Comparison of ENCODE assay signal across 8 cellular contexts in genomic region chr16:24504467-24505345, GRCh38. TPM values are rescaled to one million over a fixed set of nuclear protein-coding genes. Genes with fewer than 3 reads are reported as not detected.
A peak's percentile ranks its signal among the peaks of the same experiment; 100 is the strongest.
DNase-seq lines count a peak whose midpoint lies in the region; ATAC-seq and TF ChIP-seq lines count a peak whose summit lies in the region.

No MANE protein-coding gene starts in this region.

- H3K27me3 ChIP-seq in GM06990 (replicated peaks; ENCODE audit: control insufficient read depth, insufficient read depth, low read length) (no peaks in the 10 kb centered on the region), neutrophil (peaks cover 28% of the 10 kb centered on the region), thyroid gland (no peaks in the 10 kb centered on the region)

- H3K4me1 ChIP-seq in neutrophil (ENCODE audit: control insufficient read depth in 1 of 2, insufficient read depth in 1 of 2, low read depth in 1 of 2, low read length in 1 of 2) = no peaks in the 10 kb centered on the region
- no peaks in the 10 kb centered on the region for H3K4me1 ChIP-seq in thyroid gland

- intact Hi-C loops in thyroid gland (cut with DNase I) = no loop called here

- no peaks in the 10 kb centered on the region for H3K9me3 Mint-ChIP-seq in activated T-cell treated with anti-CD3 and anti-CD28 coated beads, Interleukin-2, amount 50 U/mL, for 4 hours

- H3K9me3 ChIP-seq in neutrophil = no peaks in the 10 kb centered on the region
- no peaks in the 10 kb centered on the region for H3K9me3 ChIP-seq in thyroid gland

- TF ChIP-seq CTCF in GM06990 (IDR thresholded peaks at IDR 0.05; ENCODE audit: insufficient read depth, low read length, poor library complexity, severe bottlenecking) = peak; percentile 73
- peak; percentile 39 for TF ChIP-seq CTCF in neutrophil (IDR thresholded peaks at IDR 0.05)
- TF ChIP-seq CTCF in thyroid gland (IDR thresholded peaks at IDR 0.05) = peak; percentile 17 to 76 (median 46)

- TF ChIP-seq POLR2A in thyroid gland (IDR thresholded peaks at IDR 0.05) = no peak

- 42 to 44% methylated on average over 18 of the region's 18 CpGs for WGBS in thyroid gland, 2 donors

- DNase-seq in GM06990 (ENCODE audit: extremely low read depth, insufficient read length) (peak; percentile 40), HS-27A (ENCODE audit: low read depth) (peak; percentile 23), OCI-M2 (lab: John Stamatoyannopoulos, UW; ENCODE audit: unreplicated experiment) (peak; percentile 4), fibroblast of peridontal ligament (ENCODE audit: extremely low read depth) (peak; percentile 76), thyroid gland (peak; percentile 27 to 32)
- DNase-seq in activated T-cell treated with anti-CD3 and anti-CD28 coated beads, Interleukin-2, amount 50 U/mL, for 4 hours = peak; percentile 32

- H3K4me3 ChIP-seq in GM06990 (replicated peaks; ENCODE audit: low read depth, low read length) (no peak overlapping the region), neutrophil (ENCODE audit: low read depth in 1 of 2, low read length in 1 of 2) (no peak overlapping the region), thyroid gland (replicated peaks in 1 of 3) (no peak overlapping the region)

- H3K4me1 Mint-ChIP-seq in activated T-cell treated with anti-CD3 and anti-CD28 coated beads, Interleukin-2, amount 50 U/mL, for 4 hours (ENCODE audit: low read depth) = peaks cover 2% of the 10 kb centered on the region

- H3K4me3 Mint-ChIP-seq in activated T-cell treated with anti-CD3 and anti-CD28 coated beads, Interleukin-2, amount 50 U/mL, for 4 hours = no peak overlapping the region

- H3K27ac ChIP-seq in neutrophil (no peak overlapping the region), thyroid gland (no peak overlapping the region)

- H3K36me3 Mint-ChIP-seq in activated T-cell treated with anti-CD3 and anti-CD28 coated beads, Interleukin-2, amount 50 U/mL, for 4 hours (ENCODE audit: insufficient read depth) = no peaks in the 10 kb centered on the region

- H3K27me3 Mint-ChIP-seq in activated T-cell treated with anti-CD3 and anti-CD28 coated beads, Interleukin-2, amount 50 U/mL, for 4 hours (ENCODE audit: low read depth) = peaks cover 9% of the 10 kb centered on the region

- H3K36me3 ChIP-seq in GM06990 (ENCODE audit: control insufficient read depth, insufficient read depth, low read length) = no peaks in the 10 kb centered on the region
- H3K36me3 ChIP-seq in neutrophil = no peaks in the 10 kb centered on the region
- no peaks in the 10 kb centered on the region for H3K36me3 ChIP-seq in thyroid gland

- peak; percentile 90 to 93 for ATAC-seq in activated T-cell treated with anti-CD3 and anti-CD28 coated beads, Interleukin-2, amount 50 U/mL, for 4 hours
- ATAC-seq in HG02623 (IDR thresholded peaks at IDR 0.05; ENCODE audit: unreplicated experiment) = no peak

RNA-seq across cellular contexts. Expression of gene RBBP6, which starts 34.7 kb away (rescaled TPM):
- total RNA-seq in activated T-cell treated with anti-CD3 and anti-CD28 coated beads, Interleukin-2, amount 50 U/mL, for 4 hours = 10 to 100 TPM; 61.8 to 74.9 (median 73.9) TPM
- 100 to 1,000 TPM in 1 of 4 donors, 10 to 100 TPM in 3; 78.9 to 120 (median 84.5) TPM for total RNA-seq in thyroid gland

Comparison
In these comparisons a context has a peak if more than half of its experiments do, and no peak if none do; other contexts are left out.
1. DNase-seq: peak in every context shown above with its lines; median percentile 76 in fibroblast of peridontal ligament; 40 in GM06990; 32 in activated T-cell treated with anti-CD3 and anti-CD28 coated beads, Interleukin-2, amount 50 U/mL, for 4 hours; 30 in thyroid gland; 23 in HS-27A; 4 in OCI-M2.